ENCODE assay signal across 8 cellular contexts in genomic region chr20:50338479-50339195, GRCh38.
DNase-seq lines count a peak whose midpoint lies in the region; ATAC-seq and TF ChIP-seq lines count a peak whose summit lies in the region.

No MANE protein-coding gene starts in this region.

- TF ChIP-seq EP300 in esophagus muscularis mucosa (IDR thresholded peaks at IDR 0.05): no peak

- H3K9me3 ChIP-seq in esophagus muscularis mucosa (no peaks in the 10 kb centered on the region), skeletal muscle satellite cell (replicated peaks; ENCODE audit: low read length) (no peaks in the 10 kb centered on the region), testis (no peaks in the 10 kb centered on the region)

- TF ChIP-seq POLR2A in esophagus muscularis mucosa (IDR thresholded peaks at IDR 0.05; ENCODE audit: low read depth): no peak
- no peak for TF ChIP-seq POLR2A in testis (IDR thresholded peaks at IDR 0.05)

- DNase-seq in AG04449 (ENCODE audit: low read depth, low spot score): no peak
- DNase-seq in T-helper 2 cell: peak in 3 of 5 experiments; percentile 21 to 94 (median 32)
- no peak for DNase-seq in esophagus muscularis mucosa (ENCODE audit: extremely low spot score)
- no peak for DNase-seq in testis
- no peak for DNase-seq in NCI-H2227 (lab: John Stamatoyannopoulos, UW; ENCODE audit: unreplicated experiment)

- H3K4me3 ChIP-seq in AG04449 (ENCODE audit: low read depth, low read length) (peak overlapping the region; percentile 12), esophagus muscularis mucosa (peak overlapping the region in 1 of 4 donors; percentile 31), skeletal muscle satellite cell (ENCODE audit: low read length) (peak overlapping the region; percentile 31), testis (no peak overlapping the region)

- TF ChIP-seq CTCF in AG04449 (IDR thresholded peaks at IDR 0.05; ENCODE audit: insufficient read depth, low read length, missing control alignments) (no peak), esophagus muscularis mucosa (IDR thresholded peaks at IDR 0.05) (no peak), testis (IDR thresholded peaks at IDR 0.05) (no peak)

- WGBS in esophagus muscularis mucosa: 70% methylated on average over 9 of the region's 9 CpGs
- 60 to 78% methylated on average over 9 of the region's 9 CpGs for WGBS in testis, 2 donors

- H3K27me3 ChIP-seq in esophagus muscularis mucosa (no peaks in the 10 kb centered on the region), skeletal muscle satellite cell (ENCODE audit: control insufficient read depth, insufficient read depth, low read length) (no peaks in the 10 kb centered on the region), testis (no peaks in the 10 kb centered on the region)

- POLR2A ChIA-PET in AG04449 (lab: Yijun Ruan, JAX): interaction anchor here (2.2 kb wide), 1 partner anchor 17 kb away, joined by 6 read pairs; no protein-coding TSS in a partner anchor

- CTCF ChIA-PET in AG04449 (lab: Yijun Ruan, JAX): interaction anchor here (1.3 kb wide), 1 partner anchor 15 kb away, joined by 5 read pairs; no protein-coding TSS in a partner anchor

- H3K36me3 ChIP-seq in esophagus muscularis mucosa (no peaks in the 10 kb centered on the region), skeletal muscle satellite cell (ENCODE audit: insufficient read depth, low read length) (no peaks in the 10 kb centered on the region), testis (ENCODE audit: low read depth, missing control alignments) (no peaks in the 10 kb centered on the region)

- H3K4me1 ChIP-seq in esophagus muscularis mucosa (peaks cover under 1 to 6% (median 5%) of the 10 kb centered on the region in 4 donors), skeletal muscle satellite cell (ENCODE audit: control insufficient read depth, insufficient read depth, low read length) (peaks cover 30% of the 10 kb centered on the region), testis (peaks cover 5% of the 10 kb centered on the region)

- intact Hi-C loops in esophagus muscularis mucosa (cut with DNase I) (no loop called here), testis (cut with DNase I; ENCODE audit: low total_unique reads) (no loop called here)

- ATAC-seq in GM19035 (IDR thresholded peaks at IDR 0.05; ENCODE audit: unreplicated experiment) (peak; percentile 70), HG03159 (IDR thresholded peaks at IDR 0.05; ENCODE audit: unreplicated experiment) (peak; percentile 57)

- H3K27ac ChIP-seq in esophagus muscularis mucosa (replicated peaks in 1 of 4) (peak overlapping the region; percentile 17 to 44 (median 36)), testis (no peak overlapping the region)

- peak overlapping the region; percentile 74 for H3K4me2 ChIP-seq in skeletal muscle satellite cell (ENCODE audit: low read length)

- peak overlapping the region; percentile 69 for H3K9ac ChIP-seq in skeletal muscle satellite cell (ENCODE audit: low read depth, low read length)

Comparison
In these comparisons a context has a peak if more than half of its experiments do, and no peak if none do; other contexts are left out.
1. DNase-seq: peak in T-helper 2 cell (3 of 5); none in AG04449 (single experiment), esophagus muscularis mucosa (single experiment), testis (single experiment) and NCI-H2227 (single experiment).
2. H3K4me3 ChIP-seq: peak in AG04449 (single experiment) and skeletal muscle satellite cell (single experiment); none in testis (0 of 2).
3. H3K27ac ChIP-seq: peak in esophagus muscularis mucosa (4 of 4); none in testis (0 of 2).